Comparison of ENCODE assay signal across 1 cellular context in the genomic region with DNA sequence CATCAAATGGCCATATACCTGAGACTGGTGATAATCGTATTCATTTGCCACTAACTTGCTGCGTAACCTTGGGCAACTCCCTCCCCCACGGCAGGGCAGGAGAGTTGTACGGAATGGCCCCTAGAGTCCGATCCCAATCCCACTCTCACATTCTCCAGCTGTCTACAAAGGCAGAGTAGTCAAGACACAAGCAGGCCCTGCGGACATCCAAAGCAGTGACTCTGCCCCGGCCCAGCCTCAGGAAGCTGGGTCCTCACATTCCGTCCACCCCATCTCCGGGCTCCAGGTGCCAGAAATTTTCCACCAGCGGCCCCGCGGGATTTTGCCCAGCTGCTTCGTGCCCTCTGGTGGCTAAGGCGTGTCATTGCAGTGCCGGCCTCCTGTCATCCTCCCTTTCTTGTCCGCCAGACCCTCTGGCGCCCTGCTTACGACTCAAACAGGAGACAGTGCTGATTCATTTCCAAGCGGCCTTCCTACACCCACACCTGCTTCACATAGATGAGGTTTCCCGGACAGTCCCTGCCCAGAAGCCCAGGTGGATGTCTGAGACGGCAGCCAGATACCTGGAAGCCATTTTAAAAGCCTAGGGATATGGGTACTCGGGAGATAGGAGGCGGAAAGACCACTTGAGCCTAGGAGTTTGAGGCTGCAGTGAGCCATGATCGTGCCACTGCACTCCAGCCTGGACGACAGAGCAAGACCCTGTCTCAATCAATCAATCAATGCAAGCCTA.
TF ChIP-seq lines count a peak whose summit lies in the region.

No MANE protein-coding gene starts in this region.

TF ChIP-seq in HepG2, 621 proteins besides CTCF, POLR2A, EP300 and RAD21 (continued from another document and continues in another):
- TF ChIP-seq, protein P1, sequence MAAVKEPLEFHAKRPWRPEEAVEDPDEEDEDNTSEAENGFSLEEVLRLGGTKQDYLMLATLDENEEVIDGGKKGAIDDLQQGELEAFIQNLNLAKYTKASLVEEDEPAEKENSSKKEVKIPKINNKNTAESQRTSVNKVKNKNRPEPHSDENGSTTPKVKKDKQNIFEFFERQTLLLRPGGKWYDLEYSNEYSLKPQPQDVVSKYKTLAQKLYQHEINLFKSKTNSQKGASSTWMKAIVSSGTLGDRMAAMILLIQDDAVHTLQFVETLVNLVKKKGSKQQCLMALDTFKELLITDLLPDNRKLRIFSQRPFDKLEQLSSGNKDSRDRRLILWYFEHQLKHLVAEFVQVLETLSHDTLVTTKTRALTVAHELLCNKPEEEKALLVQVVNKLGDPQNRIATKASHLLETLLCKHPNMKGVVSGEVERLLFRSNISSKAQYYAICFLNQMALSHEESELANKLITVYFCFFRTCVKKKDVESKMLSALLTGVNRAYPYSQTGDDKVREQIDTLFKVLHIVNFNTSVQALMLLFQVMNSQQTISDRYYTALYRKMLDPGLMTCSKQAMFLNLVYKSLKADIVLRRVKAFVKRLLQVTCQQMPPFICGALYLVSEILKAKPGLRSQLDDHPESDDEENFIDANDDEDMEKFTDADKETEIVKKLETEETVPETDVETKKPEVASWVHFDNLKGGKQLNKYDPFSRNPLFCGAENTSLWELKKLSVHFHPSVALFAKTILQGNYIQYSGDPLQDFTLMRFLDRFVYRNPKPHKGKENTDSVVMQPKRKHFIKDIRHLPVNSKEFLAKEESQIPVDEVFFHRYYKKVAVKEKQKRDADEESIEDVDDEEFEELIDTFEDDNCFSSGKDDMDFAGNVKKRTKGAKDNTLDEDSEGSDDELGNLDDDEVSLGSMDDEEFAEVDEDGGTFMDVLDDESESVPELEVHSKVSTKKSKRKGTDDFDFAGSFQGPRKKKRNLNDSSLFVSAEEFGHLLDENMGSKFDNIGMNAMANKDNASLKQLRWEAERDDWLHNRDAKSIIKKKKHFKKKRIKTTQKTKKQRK (IDR thresholded peaks at IDR 0.05; ENCODE audit: low read length) = no peak
- TF ChIP-seq, protein P2, sequence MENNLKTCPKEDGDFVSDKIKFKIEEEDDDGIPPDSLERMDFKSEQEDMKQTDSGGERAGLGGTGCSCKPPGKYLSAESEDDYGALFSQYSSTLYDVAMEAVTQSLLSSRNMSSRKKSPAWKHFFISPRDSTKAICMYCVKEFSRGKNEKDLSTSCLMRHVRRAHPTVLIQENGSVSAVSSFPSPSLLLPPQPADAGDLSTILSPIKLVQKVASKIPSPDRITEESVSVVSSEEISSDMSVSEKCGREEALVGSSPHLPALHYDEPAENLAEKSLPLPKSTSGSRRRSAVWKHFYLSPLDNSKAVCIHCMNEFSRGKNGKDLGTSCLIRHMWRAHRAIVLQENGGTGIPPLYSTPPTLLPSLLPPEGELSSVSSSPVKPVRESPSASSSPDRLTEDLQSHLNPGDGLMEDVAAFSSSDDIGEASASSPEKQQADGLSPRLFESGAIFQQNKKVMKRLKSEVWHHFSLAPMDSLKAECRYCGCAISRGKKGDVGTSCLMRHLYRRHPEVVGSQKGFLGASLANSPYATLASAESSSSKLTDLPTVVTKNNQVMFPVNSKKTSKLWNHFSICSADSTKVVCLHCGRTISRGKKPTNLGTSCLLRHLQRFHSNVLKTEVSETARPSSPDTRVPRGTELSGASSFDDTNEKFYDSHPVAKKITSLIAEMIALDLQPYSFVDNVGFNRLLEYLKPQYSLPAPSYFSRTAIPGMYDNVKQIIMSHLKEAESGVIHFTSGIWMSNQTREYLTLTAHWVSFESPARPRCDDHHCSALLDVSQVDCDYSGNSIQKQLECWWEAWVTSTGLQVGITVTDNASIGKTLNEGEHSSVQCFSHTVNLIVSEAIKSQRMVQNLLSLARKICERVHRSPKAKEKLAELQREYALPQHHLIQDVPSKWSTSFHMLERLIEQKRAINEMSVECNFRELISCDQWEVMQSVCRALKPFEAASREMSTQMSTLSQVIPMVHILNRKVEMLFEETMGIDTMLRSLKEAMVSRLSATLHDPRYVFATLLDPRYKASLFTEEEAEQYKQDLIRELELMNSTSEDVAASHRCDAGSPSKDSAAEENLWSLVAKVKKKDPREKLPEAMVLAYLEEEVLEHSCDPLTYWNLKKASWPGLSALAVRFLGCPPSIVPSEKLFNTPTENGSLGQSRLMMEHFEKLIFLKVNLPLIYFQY (CRISPR knock-in tag; IDR thresholded peaks at IDR 0.05; ENCODE audit: borderline replicate concordance) = peak; percentile 43; the same call in 1 of the 2 replicates
- TF ChIP-seq, protein P3, sequence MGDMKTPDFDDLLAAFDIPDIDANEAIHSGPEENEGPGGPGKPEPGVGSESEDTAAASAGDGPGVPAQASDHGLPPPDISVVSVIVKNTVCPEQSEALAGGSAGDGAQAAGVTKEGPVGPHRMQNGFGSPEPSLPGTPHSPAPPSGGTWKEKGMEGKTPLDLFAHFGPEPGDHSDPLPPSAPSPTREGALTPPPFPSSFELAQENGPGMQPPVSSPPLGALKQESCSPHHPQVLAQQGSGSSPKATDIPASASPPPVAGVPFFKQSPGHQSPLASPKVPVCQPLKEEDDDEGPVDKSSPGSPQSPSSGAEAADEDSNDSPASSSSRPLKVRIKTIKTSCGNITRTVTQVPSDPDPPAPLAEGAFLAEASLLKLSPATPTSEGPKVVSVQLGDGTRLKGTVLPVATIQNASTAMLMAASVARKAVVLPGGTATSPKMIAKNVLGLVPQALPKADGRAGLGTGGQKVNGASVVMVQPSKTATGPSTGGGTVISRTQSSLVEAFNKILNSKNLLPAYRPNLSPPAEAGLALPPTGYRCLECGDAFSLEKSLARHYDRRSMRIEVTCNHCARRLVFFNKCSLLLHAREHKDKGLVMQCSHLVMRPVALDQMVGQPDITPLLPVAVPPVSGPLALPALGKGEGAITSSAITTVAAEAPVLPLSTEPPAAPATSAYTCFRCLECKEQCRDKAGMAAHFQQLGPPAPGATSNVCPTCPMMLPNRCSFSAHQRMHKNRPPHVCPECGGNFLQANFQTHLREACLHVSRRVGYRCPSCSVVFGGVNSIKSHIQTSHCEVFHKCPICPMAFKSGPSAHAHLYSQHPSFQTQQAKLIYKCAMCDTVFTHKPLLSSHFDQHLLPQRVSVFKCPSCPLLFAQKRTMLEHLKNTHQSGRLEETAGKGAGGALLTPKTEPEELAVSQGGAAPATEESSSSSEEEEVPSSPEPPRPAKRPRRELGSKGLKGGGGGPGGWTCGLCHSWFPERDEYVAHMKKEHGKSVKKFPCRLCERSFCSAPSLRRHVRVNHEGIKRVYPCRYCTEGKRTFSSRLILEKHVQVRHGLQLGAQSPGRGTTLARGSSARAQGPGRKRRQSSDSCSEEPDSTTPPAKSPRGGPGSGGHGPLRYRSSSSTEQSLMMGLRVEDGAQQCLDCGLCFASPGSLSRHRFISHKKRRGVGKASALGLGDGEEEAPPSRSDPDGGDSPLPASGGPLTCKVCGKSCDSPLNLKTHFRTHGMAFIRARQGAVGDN (CRISPR knock-in tag; IDR thresholded peaks at IDR 0.05) = peak; percentile 78
- TF ChIP-seq ZNF614 (CRISPR knock-in tag; IDR thresholded peaks at IDR 0.05; ENCODE audit: borderline replicate concordance) (0 out of 2 replicates have a peak, but pooled peaks have one; percentile 23), ZNF792 (CRISPR knock-in tag; IDR thresholded peaks at IDR 0.05) (no peak; the same call in 1 of the 2 replicates), ZBTB21 (CRISPR knock-in tag; IDR thresholded peaks at IDR 0.05) (no peak), ZNF773 (CRISPR knock-in tag; IDR thresholded peaks at IDR 0.05; ENCODE audit: borderline replicate concordance) (no peak), NFYC (CRISPR knock-in tag; IDR thresholded peaks at IDR 0.05) (no peak), GATAD1 (CRISPR knock-in tag; IDR thresholded peaks at IDR 0.05) (peak; percentile 58), ZNF430 (CRISPR knock-in tag; IDR thresholded peaks at IDR 0.05) (0 out of 2 replicates have a peak, but pooled peaks have one; percentile 48), ISL2 (CRISPR knock-in tag; IDR thresholded peaks at IDR 0.05) (peak; percentile 23; the same call in 1 of the 2 replicates), MED1 (CRISPR knock-in tag; IDR thresholded peaks at IDR 0.05) (0 out of 2 replicates have a peak, but pooled peaks have one; percentile 23), SP4 (CRISPR knock-in tag; IDR thresholded peaks at IDR 0.05) (no peak), TRIM24 (CRISPR knock-in tag; IDR thresholded peaks at IDR 0.05) (no peak), ERF (CRISPR knock-in tag; IDR thresholded peaks at IDR 0.05) (peak; percentile 29; the same call in 1 of the 2 replicates)
- TF ChIP-seq, protein P4, sequence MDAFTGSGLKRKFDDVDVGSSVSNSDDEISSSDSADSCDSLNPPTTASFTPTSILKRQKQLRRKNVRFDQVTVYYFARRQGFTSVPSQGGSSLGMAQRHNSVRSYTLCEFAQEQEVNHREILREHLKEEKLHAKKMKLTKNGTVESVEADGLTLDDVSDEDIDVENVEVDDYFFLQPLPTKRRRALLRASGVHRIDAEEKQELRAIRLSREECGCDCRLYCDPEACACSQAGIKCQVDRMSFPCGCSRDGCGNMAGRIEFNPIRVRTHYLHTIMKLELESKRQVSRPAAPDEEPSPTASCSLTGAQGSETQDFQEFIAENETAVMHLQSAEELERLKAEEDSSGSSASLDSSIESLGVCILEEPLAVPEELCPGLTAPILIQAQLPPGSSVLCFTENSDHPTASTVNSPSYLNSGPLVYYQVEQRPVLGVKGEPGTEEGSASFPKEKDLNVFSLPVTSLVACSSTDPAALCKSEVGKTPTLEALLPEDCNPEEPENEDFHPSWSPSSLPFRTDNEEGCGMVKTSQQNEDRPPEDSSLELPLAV (CRISPR knock-in tag; conservative IDR thresholded peaks at IDR 0.05; ENCODE audit: low read depth) = no peak
- TF ChIP-seq, protein P5, sequence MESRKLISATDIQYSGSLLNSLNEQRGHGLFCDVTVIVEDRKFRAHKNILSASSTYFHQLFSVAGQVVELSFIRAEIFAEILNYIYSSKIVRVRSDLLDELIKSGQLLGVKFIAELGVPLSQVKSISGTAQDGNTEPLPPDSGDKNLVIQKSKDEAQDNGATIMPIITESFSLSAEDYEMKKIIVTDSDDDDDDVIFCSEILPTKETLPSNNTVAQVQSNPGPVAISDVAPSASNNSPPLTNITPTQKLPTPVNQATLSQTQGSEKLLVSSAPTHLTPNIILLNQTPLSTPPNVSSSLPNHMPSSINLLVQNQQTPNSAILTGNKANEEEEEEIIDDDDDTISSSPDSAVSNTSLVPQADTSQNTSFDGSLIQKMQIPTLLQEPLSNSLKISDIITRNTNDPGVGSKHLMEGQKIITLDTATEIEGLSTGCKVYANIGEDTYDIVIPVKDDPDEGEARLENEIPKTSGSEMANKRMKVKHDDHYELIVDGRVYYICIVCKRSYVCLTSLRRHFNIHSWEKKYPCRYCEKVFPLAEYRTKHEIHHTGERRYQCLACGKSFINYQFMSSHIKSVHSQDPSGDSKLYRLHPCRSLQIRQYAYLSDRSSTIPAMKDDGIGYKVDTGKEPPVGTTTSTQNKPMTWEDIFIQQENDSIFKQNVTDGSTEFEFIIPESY (CRISPR knock-in tag; IDR thresholded peaks at IDR 0.05) = peak; percentile 38; the same call in 1 of the 2 replicates
- TF ChIP-seq, protein P6, sequence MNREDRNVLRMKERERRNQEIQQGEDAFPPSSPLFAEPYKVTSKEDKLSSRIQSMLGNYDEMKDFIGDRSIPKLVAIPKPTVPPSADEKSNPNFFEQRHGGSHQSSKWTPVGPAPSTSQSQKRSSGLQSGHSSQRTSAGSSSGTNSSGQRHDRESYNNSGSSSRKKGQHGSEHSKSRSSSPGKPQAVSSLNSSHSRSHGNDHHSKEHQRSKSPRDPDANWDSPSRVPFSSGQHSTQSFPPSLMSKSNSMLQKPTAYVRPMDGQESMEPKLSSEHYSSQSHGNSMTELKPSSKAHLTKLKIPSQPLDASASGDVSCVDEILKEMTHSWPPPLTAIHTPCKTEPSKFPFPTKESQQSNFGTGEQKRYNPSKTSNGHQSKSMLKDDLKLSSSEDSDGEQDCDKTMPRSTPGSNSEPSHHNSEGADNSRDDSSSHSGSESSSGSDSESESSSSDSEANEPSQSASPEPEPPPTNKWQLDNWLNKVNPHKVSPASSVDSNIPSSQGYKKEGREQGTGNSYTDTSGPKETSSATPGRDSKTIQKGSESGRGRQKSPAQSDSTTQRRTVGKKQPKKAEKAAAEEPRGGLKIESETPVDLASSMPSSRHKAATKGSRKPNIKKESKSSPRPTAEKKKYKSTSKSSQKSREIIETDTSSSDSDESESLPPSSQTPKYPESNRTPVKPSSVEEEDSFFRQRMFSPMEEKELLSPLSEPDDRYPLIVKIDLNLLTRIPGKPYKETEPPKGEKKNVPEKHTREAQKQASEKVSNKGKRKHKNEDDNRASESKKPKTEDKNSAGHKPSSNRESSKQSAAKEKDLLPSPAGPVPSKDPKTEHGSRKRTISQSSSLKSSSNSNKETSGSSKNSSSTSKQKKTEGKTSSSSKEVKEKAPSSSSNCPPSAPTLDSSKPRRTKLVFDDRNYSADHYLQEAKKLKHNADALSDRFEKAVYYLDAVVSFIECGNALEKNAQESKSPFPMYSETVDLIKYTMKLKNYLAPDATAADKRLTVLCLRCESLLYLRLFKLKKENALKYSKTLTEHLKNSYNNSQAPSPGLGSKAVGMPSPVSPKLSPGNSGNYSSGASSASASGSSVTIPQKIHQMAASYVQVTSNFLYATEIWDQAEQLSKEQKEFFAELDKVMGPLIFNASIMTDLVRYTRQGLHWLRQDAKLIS (CRISPR knock-in tag; IDR thresholded peaks at IDR 0.05) = no peak
- TF ChIP-seq, protein P7, sequence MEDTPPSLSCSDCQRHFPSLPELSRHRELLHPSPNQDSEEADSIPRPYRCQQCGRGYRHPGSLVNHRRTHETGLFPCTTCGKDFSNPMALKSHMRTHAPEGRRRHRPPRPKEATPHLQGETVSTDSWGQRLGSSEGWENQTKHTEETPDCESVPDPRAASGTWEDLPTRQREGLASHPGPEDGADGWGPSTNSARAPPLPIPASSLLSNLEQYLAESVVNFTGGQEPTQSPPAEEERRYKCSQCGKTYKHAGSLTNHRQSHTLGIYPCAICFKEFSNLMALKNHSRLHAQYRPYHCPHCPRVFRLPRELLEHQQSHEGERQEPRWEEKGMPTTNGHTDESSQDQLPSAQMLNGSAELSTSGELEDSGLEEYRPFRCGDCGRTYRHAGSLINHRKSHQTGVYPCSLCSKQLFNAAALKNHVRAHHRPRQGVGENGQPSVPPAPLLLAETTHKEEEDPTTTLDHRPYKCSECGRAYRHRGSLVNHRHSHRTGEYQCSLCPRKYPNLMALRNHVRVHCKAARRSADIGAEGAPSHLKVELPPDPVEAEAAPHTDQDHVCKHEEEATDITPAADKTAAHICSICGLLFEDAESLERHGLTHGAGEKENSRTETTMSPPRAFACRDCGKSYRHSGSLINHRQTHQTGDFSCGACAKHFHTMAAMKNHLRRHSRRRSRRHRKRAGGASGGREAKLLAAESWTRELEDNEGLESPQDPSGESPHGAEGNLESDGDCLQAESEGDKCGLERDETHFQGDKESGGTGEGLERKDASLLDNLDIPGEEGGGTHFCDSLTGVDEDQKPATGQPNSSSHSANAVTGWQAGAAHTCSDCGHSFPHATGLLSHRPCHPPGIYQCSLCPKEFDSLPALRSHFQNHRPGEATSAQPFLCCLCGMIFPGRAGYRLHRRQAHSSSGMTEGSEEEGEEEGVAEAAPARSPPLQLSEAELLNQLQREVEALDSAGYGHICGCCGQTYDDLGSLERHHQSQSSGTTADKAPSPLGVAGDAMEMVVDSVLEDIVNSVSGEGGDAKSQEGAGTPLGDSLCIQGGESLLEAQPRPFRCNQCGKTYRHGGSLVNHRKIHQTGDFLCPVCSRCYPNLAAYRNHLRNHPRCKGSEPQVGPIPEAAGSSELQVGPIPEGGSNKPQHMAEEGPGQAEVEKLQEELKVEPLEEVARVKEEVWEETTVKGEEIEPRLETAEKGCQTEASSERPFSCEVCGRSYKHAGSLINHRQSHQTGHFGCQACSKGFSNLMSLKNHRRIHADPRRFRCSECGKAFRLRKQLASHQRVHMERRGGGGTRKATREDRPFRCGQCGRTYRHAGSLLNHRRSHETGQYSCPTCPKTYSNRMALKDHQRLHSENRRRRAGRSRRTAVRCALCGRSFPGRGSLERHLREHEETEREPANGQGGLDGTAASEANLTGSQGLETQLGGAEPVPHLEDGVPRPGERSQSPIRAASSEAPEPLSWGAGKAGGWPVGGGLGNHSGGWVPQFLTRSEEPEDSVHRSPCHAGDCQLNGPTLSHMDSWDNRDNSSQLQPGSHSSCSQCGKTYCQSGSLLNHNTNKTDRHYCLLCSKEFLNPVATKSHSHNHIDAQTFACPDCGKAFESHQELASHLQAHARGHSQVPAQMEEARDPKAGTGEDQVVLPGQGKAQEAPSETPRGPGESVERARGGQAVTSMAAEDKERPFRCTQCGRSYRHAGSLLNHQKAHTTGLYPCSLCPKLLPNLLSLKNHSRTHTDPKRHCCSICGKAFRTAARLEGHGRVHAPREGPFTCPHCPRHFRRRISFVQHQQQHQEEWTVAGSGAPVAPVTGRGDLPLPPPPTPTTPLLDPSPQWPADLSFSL (CRISPR knock-in tag; IDR thresholded peaks at IDR 0.05) = no peak
